ENCODE assay signal across 8 cellular contexts in the genomic region with DNA sequence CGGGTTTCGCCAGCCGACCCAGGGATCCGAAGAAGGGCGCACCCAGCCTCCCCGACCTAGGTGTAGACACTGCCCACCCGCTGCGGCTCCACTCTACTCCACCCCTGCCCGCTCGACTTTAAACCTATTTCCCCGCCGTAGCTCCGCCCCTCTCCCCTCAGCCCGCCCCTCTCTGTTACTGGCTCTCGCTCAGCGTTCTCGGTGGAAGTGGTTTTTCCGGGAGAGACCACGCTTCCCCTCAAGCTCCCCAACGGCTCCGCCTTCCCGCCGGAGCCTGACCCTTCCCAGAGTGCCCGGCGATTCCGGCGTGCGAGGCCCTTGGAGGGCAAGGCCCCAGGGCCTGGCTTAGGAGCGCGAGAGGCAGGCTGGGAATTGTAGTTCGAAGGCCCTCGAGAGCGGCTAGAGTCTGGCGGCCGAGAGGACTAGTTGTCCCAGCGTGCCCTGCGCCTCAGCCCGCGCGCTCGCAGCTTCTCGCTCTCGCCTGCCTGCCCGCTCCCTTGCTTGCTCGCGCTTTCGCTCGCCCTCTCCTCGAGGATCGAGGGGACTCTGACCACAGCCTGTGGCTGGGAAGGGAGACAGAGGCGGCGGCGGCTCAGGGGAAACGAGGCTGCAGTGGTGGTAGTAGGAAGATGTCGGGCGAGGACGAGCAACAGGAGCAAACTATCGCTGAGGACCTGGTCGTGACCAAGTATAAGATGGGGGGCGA. TPM values are rescaled to one million over a fixed set of nuclear protein-coding genes. Genes with fewer than 3 reads are reported as not detected.
A peak's percentile ranks its signal among the peaks of the same experiment; 100 is the strongest.
DNase-seq lines count a peak whose midpoint lies in the region; ATAC-seq and TF ChIP-seq lines count a peak whose summit lies in the region.

A gene (plus strand): TSS at position 451 of the 706 bp plus-strand sequence. CDS start 179 bp downstream, at position 630.

- peaks cover 52% of the 10 kb centered on the region for H3K4me1 Mint-ChIP-seq in T-helper 17 cell

- H3K4me3 Mint-ChIP-seq in T-helper 17 cell: peak within 1 kb of the TSS; percentile 100

- peaks cover 2% of the 10 kb centered on the region for H3K36me3 Mint-ChIP-seq in T-helper 17 cell (ENCODE audit: low read depth)

- H3K27me3 ChIP-seq in left ventricle myocardium inferior (ENCODE audit: low read depth) (no peaks in the 10 kb centered on the region), prostate gland (replicated peaks; ENCODE audit: insufficient read depth) (no peaks in the 10 kb centered on the region)

- peaks cover 35% of the 10 kb centered on the region for H3K4me1 ChIP-seq in left ventricle myocardium inferior
- H3K4me1 ChIP-seq in prostate gland (replicated peaks): peaks cover 10% of the 10 kb centered on the region
- H3K4me1 ChIP-seq in urinary bladder (ENCODE audit: insufficient read depth): no peaks in the 10 kb centered on the region

- peak within 1 kb of the TSS; percentile 99 for H3K27ac Mint-ChIP-seq in T-helper 17 cell

- H3K9me3 ChIP-seq in T-helper 17 cell (ENCODE audit: control insufficient read depth, low read length, poor library complexity, severe bottlenecking) (no peaks in the 10 kb centered on the region), left ventricle myocardium inferior (replicated peaks) (no peaks in the 10 kb centered on the region), prostate gland (no peaks in the 10 kb centered on the region)

- no peak for TF ChIP-seq CTCF in left ventricle myocardium inferior (IDR thresholded peaks at IDR 0.05; ENCODE audit: borderline replicate concordance)
- peak in 2 of 4 experiments; percentile 6 to 21 for TF ChIP-seq CTCF in prostate gland (IDR thresholded peaks at IDR 0.05)

- under 1% methylated on average over 57 of the region's 60 CpGs for WGBS in prostate gland
- under 1% methylated on average over 60 of the region's 60 CpGs for WGBS in urinary bladder

- H3K27ac ChIP-seq in left ventricle myocardium inferior (replicated peaks): peak within 1 kb of the TSS; percentile 92
- H3K27ac ChIP-seq in prostate gland: peak within 1 kb of the TSS; percentile 86 to 88
- H3K27ac ChIP-seq in urinary bladder (ENCODE audit: low read depth): peak within 1 kb of the TSS; percentile 81

- peak; percentile 95 for DNase-seq in NCI-H1694 treated with DMSO at 0.1 percent for 48 hours (lab: John Stamatoyannopoulos, UW)
- peak; percentile 82 to 87 (median 85) for DNase-seq in T-helper 17 cell
- DNase-seq in amygdala (lab: John Stamatoyannopoulos, UW): peak; percentile 57 to 98 (median 95)
- peak; percentile 97 for DNase-seq in left ventricle myocardium inferior
- DNase-seq in prostate gland (ENCODE audit: low spot score): peak; percentile 98

- H3K27me3 Mint-ChIP-seq in T-helper 17 cell: no peaks in the 10 kb centered on the region

- H3K36me3 ChIP-seq in left ventricle myocardium inferior (peaks cover 29% of the 10 kb centered on the region), prostate gland (peaks cover 3 to 10% of the 10 kb centered on the region in 2 donors), urinary bladder (ENCODE audit: insufficient read depth) (peaks cover 3% of the 10 kb centered on the region)

- peak within 1 kb of the TSS; percentile 89 for H3K4me3 ChIP-seq in left ventricle myocardium inferior
- peak within 1 kb of the TSS; percentile 80 for H3K4me3 ChIP-seq in prostate gland
- peak within 1 kb of the TSS; percentile 72 for H3K4me3 ChIP-seq in urinary bladder (ENCODE audit: low read depth, low read length)

- intact Hi-C loops in left ventricle myocardium inferior (cut with micrococcal nuclease) (no loop called here), prostate gland (cut with DNase I) (loop anchor here (5.0 to 10.0 kb wide), 3 partner anchors 57 to 369 kb away; a partner anchor contains a TSS)

- peak; percentile 90 for TF ChIP-seq POLR2A in GM15510 (IDR thresholded peaks at IDR 0.05; ENCODE audit: borderline replicate concordance, extremely low read depth, insufficient read length)
- TF ChIP-seq POLR2A in prostate gland (IDR thresholded peaks at IDR 0.05): peak; percentile 80

- peak; percentile 93 for ATAC-seq in HG02885 (IDR thresholded peaks at IDR 0.05; ENCODE audit: poor library complexity, unreplicated experiment)
- ATAC-seq in T-helper 17 cell: peak; percentile 91

RNA-seq across cellular contexts. Expression of the gene that starts here (rescaled TPM):
- total RNA-seq in T-helper 17 cell (10 to 100 TPM; 62.0 to 76.2 TPM), left ventricle myocardium inferior (65.7 TPM), prostate gland (10 to 100 TPM; 75.0 to 93.3 TPM), urinary bladder (64.6 TPM)
- polyA plus RNA-seq in urinary bladder: 121 TPM

Comparison
In these comparisons a context has a peak if more than half of its experiments do, and no peak if none do; other contexts are left out.
1. Peak in every context shown above with its lines: DNase-seq, ATAC-seq, H3K4me3 ChIP-seq and H3K27ac ChIP-seq.